Comparison of ENCODE assay signal across 13 cellular contexts in genomic region chr3:16178628-16178988, GRCh38. TPM values are rescaled to one million over a fixed set of nuclear protein-coding genes. Genes with fewer than 3 reads are reported as not detected.
DNase-seq lines count a peak whose midpoint lies in the region; ATAC-seq and TF ChIP-seq lines count a peak whose summit lies in the region.
"Had no signal": no experiment of that assay in that cellular context is flagged by ENCODE, and none has a peak within 500 bp of the region (broad histone marks: within the 10 kb centered on the region; RNA-seq: fewer than 3 reads in every experiment).

No MANE protein-coding gene starts in this region.

- H3K27me3 Mint-ChIP-seq in natural killer cell (ENCODE audit: low read depth in 2 of 2) (peaks cover 0 to 11% of the 10 kb centered on the region in 2 donors), glutamatergic neuron (ENCODE audit: unreplicated experiment) (peaks cover 11% of the 10 kb centered on the region)
- H3K27me3 Mint-ChIP-seq in natural killer cell treated with Interleukin-12 subunit alpha and Interleukin-12 subunit beta and Interleukin-15 and Interleukin-18, amount 100 ng/mL, for 72 hours: peaks cover 12 to 25% of the 10 kb centered on the region in 2 donors

- CTCF ChIA-PET in PC-3 (lab: Charles Lee): interaction anchor here (0.5 to 1.5 kb wide), 13 partner anchors 37 to 373 kb away, joined by 3 to 8 read pairs (median 4); no protein-coding TSS in a partner anchor

- H3K27ac Mint-ChIP-seq in natural killer cell (no peak overlapping the region), glutamatergic neuron (ENCODE audit: unreplicated experiment) (no peak overlapping the region)
- H3K27ac Mint-ChIP-seq in natural killer cell treated with Interleukin-12 subunit alpha and Interleukin-12 subunit beta and Interleukin-15 and Interleukin-18, amount 100 ng/mL, for 72 hours: no peak overlapping the region
- H3K27ac Mint-ChIP-seq: B cell had no signal

- H3K36me3 ChIP-seq in PC-3 (ENCODE audit: low read depth, low read length) (no peaks in the 10 kb centered on the region), lower lobe of right lung (no peaks in the 10 kb centered on the region)

- H3K9me3 Mint-ChIP-seq in natural killer cell (no peaks in the 10 kb centered on the region), glutamatergic neuron (ENCODE audit: unreplicated experiment) (no peaks in the 10 kb centered on the region)
- H3K9me3 Mint-ChIP-seq in natural killer cell treated with Interleukin-12 subunit alpha and Interleukin-12 subunit beta and Interleukin-15 and Interleukin-18, amount 100 ng/mL, for 72 hours: no peaks in the 10 kb centered on the region
- H3K9me3 Mint-ChIP-seq: central memory CD8-positive, alpha-beta T cell had no signal

- H3K27me3 ChIP-seq in PC-3 (ENCODE audit: low read length): no peaks in the 10 kb centered on the region
- H3K27me3 ChIP-seq in lower lobe of right lung (ENCODE audit: low read depth): no peaks in the 10 kb centered on the region

- intact Hi-C loops in natural killer cell (cut with micrococcal nuclease) (loop anchor here (10.0 kb wide), 1 partner anchor 984 kb away; no protein-coding TSS in a partner anchor), PC-3 (cut with micrococcal nuclease) (loop anchor here (1.0 to 5.0 kb wide), 5 partner anchors 36 to 362 kb away; no protein-coding TSS in a partner anchor), lower lobe of right lung (cut with DNase I) (no loop called here)

- no peaks in the 10 kb centered on the region for H3K9me2 ChIP-seq in PC-3 (replicated peaks; ENCODE audit: low read length)

- H3K4me2 ChIP-seq in PC-3 (ENCODE audit: low read length): no peak overlapping the region

- POLR2A ChIA-PET in PC-3 (lab: Charles Lee; ENCODE audit: unreplicated experiment): no interaction called here

- no peaks in the 10 kb centered on the region for H3K9me3 ChIP-seq in PC-3 (ENCODE audit: low read length)
- H3K9me3 ChIP-seq in lower lobe of right lung: no peaks in the 10 kb centered on the region

- no TSS peak for BruUV-seq in PC-3 (replicated peaks; lab: Mats Ljungman, UMichigan)

- H3K4me1 ChIP-seq in PC-3 (ENCODE audit: insufficient read depth, low read length) (peaks cover 12% of the 10 kb centered on the region; the same call in 1 of the 2 replicates), lower lobe of right lung (peaks cover 28% of the 10 kb centered on the region)

- H3K4me3 Mint-ChIP-seq in natural killer cell (no peak overlapping the region), glutamatergic neuron (ENCODE audit: unreplicated experiment) (no peak overlapping the region)
- H3K4me3 Mint-ChIP-seq in natural killer cell treated with Interleukin-12 subunit alpha and Interleukin-12 subunit beta and Interleukin-15 and Interleukin-18, amount 100 ng/mL, for 72 hours: no peak overlapping the region
- H3K4me3 Mint-ChIP-seq: B cell; central memory CD8-positive, alpha-beta T cell had no signal

- no peak overlapping the region for H3K4me3 ChIP-seq in PC-3 (ENCODE audit: low read length)
- H3K4me3 ChIP-seq in lower lobe of right lung: peak overlapping the region; percentile 42

- no peak overlapping the region; the same call in 1 of the 2 replicates for H2AFZ ChIP-seq in PC-3 (ENCODE audit: low read length)

- peaks cover 6 to 9% of the 10 kb centered on the region in 2 donors for H3K4me1 Mint-ChIP-seq in natural killer cell
- H3K4me1 Mint-ChIP-seq in natural killer cell treated with Interleukin-12 subunit alpha and Interleukin-12 subunit beta and Interleukin-15 and Interleukin-18, amount 100 ng/mL, for 72 hours (ENCODE audit: low read depth in 2 of 2): peaks cover 9 to 12% of the 10 kb centered on the region in 2 donors
- H3K4me1 Mint-ChIP-seq in glutamatergic neuron (ENCODE audit: low read depth, unreplicated experiment): peaks cover 12% of the 10 kb centered on the region

- H3K79me2 ChIP-seq in PC-3 (ENCODE audit: low read length): no peaks in the 10 kb centered on the region

- H3K27ac ChIP-seq in PC-3 (ENCODE audit: low read length): no peak overlapping the region
- no peak overlapping the region for H3K27ac ChIP-seq in lower lobe of right lung

- no peaks in the 10 kb centered on the region for H3K36me3 Mint-ChIP-seq in natural killer cell
- no peaks in the 10 kb centered on the region for H3K36me3 Mint-ChIP-seq in natural killer cell treated with Interleukin-12 subunit alpha and Interleukin-12 subunit beta and Interleukin-15 and Interleukin-18, amount 100 ng/mL, for 72 hours
- no peaks in the 10 kb centered on the region for H3K36me3 Mint-ChIP-seq in glutamatergic neuron (ENCODE audit: unreplicated experiment)

- TF ChIP-seq CTCF in natural killer cell (IDR thresholded peaks at IDR 0.05) (peak; percentile 14), PC-3 (conservative IDR thresholded peaks at IDR 0.05; ENCODE audit: low read depth, low read length) (peak; percentile 25; the same call in 1 of the 2 replicates), lower lobe of right lung (IDR thresholded peaks at IDR 0.05) (no peak), glutamatergic neuron (IDR thresholded peaks at IDR 0.05; ENCODE audit: partially characterized antibody, unreplicated experiment) (no peak)

- H4K20me1 ChIP-seq in PC-3 (ENCODE audit: low read length): no peaks in the 10 kb centered on the region

- peak in 1 of 3 donors; percentile 22 for ATAC-seq in natural killer cell
- no peak for ATAC-seq in natural killer cell treated with Interleukin-12 subunit alpha and Interleukin-12 subunit beta and Interleukin-15 and Interleukin-18, amount 100 ng/mL, for 72 hours
- no peak for ATAC-seq in PC-3
- no peak for ATAC-seq in lower lobe of right lung

- no peak overlapping the region for H3K9ac ChIP-seq in PC-3 (ENCODE audit: low read length)

- H3F3A ChIP-seq in PC-3 (ENCODE audit: low read length, unreplicated experiment): no peaks in the 10 kb centered on the region

- DNase-seq in natural killer cell (no peak), PC-3 (no peak), lower lobe of right lung (no peak), DMS 273 treated with DMSO at 0.1 percent for 48 hours (lab: John Stamatoyannopoulos, UW) (no peak), glutamatergic neuron (no peak), NCI-H446 (lab: John Stamatoyannopoulos, UW) (no peak)
- DNase-seq in natural killer cell treated with Interleukin-12 subunit alpha and Interleukin-12 subunit beta and Interleukin-15 and Interleukin-18, amount 100 ng/mL, for 72 hours (ENCODE audit: low spot score): no peak
- DNase-seq in stimulated activated CD4-positive, alpha-beta T cell treated with anti-CD3 and anti-CD28 coated beads, Interleukin-2, amount 100 ng/mL, for 24 hours: no peak
- DNase-seq: GDM1, NCI-H1436 treated with DMSO at 0.1 percent for 48 hours, NCI-H526 treated with DMSO at 0.1 percent for 48 hours had no signal

RNA-seq across cellular contexts. Expression of gene GALNT15, which starts 4.1 kb away (rescaled TPM):
- not detected for total RNA-seq in natural killer cell
- total RNA-seq in natural killer cell treated with Interleukin-12 subunit alpha and Interleukin-12 subunit beta and Interleukin-15 and Interleukin-18, amount 100 ng/mL, for 72 hours: not detected
- not detected in 2 replicates for total RNA-seq in PC-3 (2014; rRNA removed)
- 9.8 TPM for total RNA-seq in lower lobe of right lung
- 0.39 TPM for total RNA-seq in glutamatergic neuron (ENCODE audit: unreplicated experiment)
- total RNA-seq: B cell had no signal

Comparison
In these comparisons a context has a peak if more than half of its experiments do, and no peak if none do; other contexts are left out.
1. CTCF ChIP-seq: peak in natural killer cell (single experiment) and PC-3 (single experiment); none in lower lobe of right lung (single experiment) and glutamatergic neuron (single experiment).